Comparison of ENCODE assay signal across 19 cellular contexts in the genomic region with DNA sequence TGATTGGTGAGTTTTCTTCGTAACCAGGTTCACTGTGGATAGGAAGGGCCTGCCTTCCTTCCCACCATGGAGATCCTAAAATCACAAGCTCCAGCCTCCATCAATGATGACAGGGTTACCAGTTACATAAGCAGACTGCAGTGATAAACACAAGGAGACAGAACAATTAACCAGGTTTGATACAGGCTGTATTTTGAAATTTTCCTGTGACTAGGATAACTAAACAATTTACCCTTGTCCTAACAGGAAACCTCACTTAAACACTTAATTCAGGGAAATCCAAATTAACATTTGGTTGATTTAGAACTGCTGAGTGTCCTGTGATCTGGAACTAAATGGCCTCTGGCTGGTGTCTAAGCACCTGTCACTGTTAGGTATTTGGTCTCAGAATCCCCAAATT.
"Had no signal": no experiment of that assay in that cellular context is flagged by ENCODE, and none has a peak within 500 bp of the region (broad histone marks: within the 10 kb centered on the region; RNA-seq: fewer than 3 reads in every experiment).

No MANE protein-coding gene starts in this region.

- H3K27me3 Mint-ChIP-seq: activated CD4-positive, alpha-beta memory T cell treated with anti-CD3 and anti-CD28 coated beads for 36 hours had no signal

- H3K27me3 ChIP-seq: body of pancreas, cardiac muscle cell, foreskin keratinocyte, pancreas, right atrium auricular region, upper lobe of left lung had no signal

- H3K4me3 ChIP-seq: body of pancreas, cardiac muscle cell, left lung, lung, pancreas, psoas muscle, right atrium auricular region, upper lobe of left lung had no signal

- ATAC-seq: body of pancreas; foreskin keratinocyte; left lung; pancreas; psoas muscle; stimulated activated naive CD8-positive, alpha-beta T cell treated with anti-CD3 and anti-CD28 coated beads, Interleukin-15, Interleukin-2, amounts not matched to agents 100 U/mL and 50 U/mL, for 24 hours had no signal

- H3K27ac Mint-ChIP-seq: activated CD4-positive, alpha-beta memory T cell treated with anti-CD3 and anti-CD28 coated beads for 36 hours; nephron had no signal

- H3K9me3 Mint-ChIP-seq: activated CD4-positive, alpha-beta memory T cell treated with anti-CD3 and anti-CD28 coated beads for 36 hours; nephron had no signal

- DNase-seq: activated CD4-positive, alpha-beta memory T cell treated with anti-CD3 and anti-CD28 coated beads for 36 hours; activated CD4-positive, alpha-beta T cell treated with anti-CD3 and anti-CD28 coated beads for 48 hours; activated gamma-delta T cell; anterior cingulate cortex; body of pancreas; dermis blood vessel endothelial cell; effector CD8-positive, alpha-beta T cell; foreskin keratinocyte; kidney glomerular epithelial cell; left lung; pancreas; psoas muscle; stimulated activated CD4-positive, alpha-beta T cell treated with anti-CD3 and anti-CD28 coated beads, Interleukin-4, amount 100 ng/mL, for 24 hours; stimulated activated naive CD8-positive, alpha-beta T cell treated with anti-CD3 and anti-CD28 coated beads, Interleukin-15, Interleukin-2, amounts not matched to agents 100 U/mL and 50 U/mL, for 24 hours; upper lobe of left lung had no signal

- H3K27ac ChIP-seq: body of pancreas, cardiac muscle cell, foreskin keratinocyte, left lung, pancreas, psoas muscle, right atrium auricular region, upper lobe of left lung had no signal

- H3K4me1 ChIP-seq: psoas muscle had no signal

- H3K9me3 ChIP-seq: body of pancreas, left lung, pancreas, psoas muscle, right atrium auricular region, upper lobe of left lung had no signal

- H3K4me3 Mint-ChIP-seq: activated CD4-positive, alpha-beta memory T cell treated with anti-CD3 and anti-CD28 coated beads for 36 hours had no signal

- H3K36me3 ChIP-seq: left lung, pancreas had no signal
